Comparison of ENCODE assay signal across 8 cellular contexts in genomic region chr7:134724606-134725005, GRCh38. TPM values are rescaled to one million over a fixed set of nuclear protein-coding genes. Genes with fewer than 3 reads are reported as not detected.
A peak's percentile ranks its signal among the peaks of the same experiment; 100 is the strongest.
DNase-seq lines count a peak whose midpoint lies in the region; ATAC-seq and TF ChIP-seq lines count a peak whose summit lies in the region.

No MANE protein-coding gene starts in this region.

- H3K36me3 ChIP-seq in hepatocyte (replicated peaks; ENCODE audit: insufficient read depth, low read depth): no peaks in the 10 kb centered on the region
- no peaks in the 10 kb centered on the region for H3K36me3 ChIP-seq in MG63

- peak; percentile 62 for DNase-seq in AG10803 (ENCODE audit: low read depth)
- peak; percentile 14 for DNase-seq in GM19240 (ENCODE audit: insufficient read length, low spot score)
- DNase-seq in SKM-1 treated with dmso at 0.1 percent for 144 hours (lab: John Stamatoyannopoulos, UW; ENCODE audit: unreplicated experiment): peak; percentile 31
- no peak for DNase-seq in hepatocyte (ENCODE audit: low spot score)
- no peak for DNase-seq in stimulated activated CD4-positive, alpha-beta T cell treated with anti-CD3 and anti-CD28 coated beads, Interleukin-4, amount 100 ng/mL, for 1 hour
- DNase-seq in MG63: no peak
- DNase-seq in NCI-H2107 (lab: John Stamatoyannopoulos, UW): no peak

- H3K4me3 ChIP-seq in AG10803 (ENCODE audit: low read length) (no peak overlapping the region), hepatocyte (no peak overlapping the region), MG63 (no peak overlapping the region)

- no peak overlapping the region for H3K4me2 ChIP-seq in hepatocyte

- peak; percentile 68 for TF ChIP-seq CTCF in AG10803 (conservative IDR thresholded peaks at IDR 0.05; ENCODE audit: low read length)
- TF ChIP-seq CTCF in hepatocyte (IDR thresholded peaks at IDR 0.05; ENCODE audit: poor library complexity): peak; percentile 41

- ATAC-seq in GM21737 (IDR thresholded peaks at IDR 0.05; ENCODE audit: unreplicated experiment): no peak

- no peaks in the 10 kb centered on the region for H3K9me2 ChIP-seq in hepatocyte (replicated peaks; ENCODE audit: insufficient read depth)

- no peak overlapping the region for H3K27ac ChIP-seq in hepatocyte

- H2AFZ ChIP-seq in hepatocyte: no peak overlapping the region

- H3K4me1 ChIP-seq in hepatocyte (ENCODE audit: insufficient read depth): peaks cover 20% of the 10 kb centered on the region

- 34% methylated on average over 2 of the region's 2 CpGs for WGBS in hepatocyte (ENCODE audit: low lambda C conversion rate, missing lambda C conversion rate)

- H3K27me3 ChIP-seq in hepatocyte (no peaks in the 10 kb centered on the region), MG63 (no peaks in the 10 kb centered on the region)

- H3K9me3 ChIP-seq in hepatocyte (ENCODE audit: low read depth): no peaks in the 10 kb centered on the region
- no peaks in the 10 kb centered on the region for H3K9me3 ChIP-seq in MG63

- H3K79me2 ChIP-seq in hepatocyte: no peaks in the 10 kb centered on the region

- no peaks in the 10 kb centered on the region for H4K20me1 ChIP-seq in hepatocyte (ENCODE audit: insufficient read depth, poor library complexity, severe bottlenecking)

RNA-seq across cellular contexts. Expression of gene CALD1, which starts 54.8 kb away (rescaled TPM):
- total RNA-seq in hepatocyte: 207 and 219 TPM in 2 replicates
- 333 and 406 TPM in 2 replicates for polyA plus RNA-seq in hepatocyte
- 53.1 and 68.3 TPM in 2 replicates for total RNA-seq in MG63 (2014; rRNA removed; shearing (Covaris generic); ENCODE audit: low replicate concordance)

Comparison
In these comparisons a context has a peak if more than half of its experiments do, and no peak if none do; other contexts are left out.
1. DNase-seq: peak in AG10803 (single experiment), GM19240 (single experiment) and SKM-1 treated with dmso at 0.1 percent for 144 hours (single experiment); none in hepatocyte (single experiment), stimulated activated CD4-positive, alpha-beta T cell treated with anti-CD3 and anti-CD28 coated beads, Interleukin-4, amount 100 ng/mL, for 1 hour (single experiment), MG63 (single experiment) and NCI-H2107 (single experiment).